In genomic region chr3:81760924-81761903, GRCh38 we compare ENCODE assay signal across 1 cellular context.
TF ChIP-seq lines count a peak whose summit lies in the region.

Gene GBE1, minus strand, starts transcription at chr3:81761645. Its CDS starts 128 bp downstream, at chr3:81761517.

TF ChIP-seq in GM12878, 131 proteins besides CTCF, POLR2A, EP300 and RAD21 (continued from another document and continues in another):
- TF ChIP-seq CUX1 (IDR thresholded peaks at IDR 0.05; ENCODE audit: insufficient replicate concordance, low read depth, low read length), result peak; percentile 48
- TF ChIP-seq MXI1 (IDR thresholded peaks at IDR 0.05; ENCODE audit: low read depth, low read length), result peak; percentile 89
- TF ChIP-seq JUND (IDR thresholded peaks at IDR 0.05; ENCODE audit: low read depth, low read length), result 0 out of 2 replicates have a peak, but pooled peaks have one; percentile 39
- TF ChIP-seq BMI1 (IDR thresholded peaks at IDR 0.05; ENCODE audit: borderline replicate concordance), result no peak
- TF ChIP-seq CBX3 (IDR thresholded peaks at IDR 0.05; ENCODE audit: borderline replicate concordance, low read depth), result no peak
- TF ChIP-seq NR2C1 (IDR thresholded peaks at IDR 0.05), result no peak; the same call in none of the 2 replicates
- peak; percentile 16; the same call in 1 of the 2 replicates for TF ChIP-seq SMC3 (IDR thresholded peaks at IDR 0.05; ENCODE audit: borderline replicate concordance, low read length)
- peak; percentile 95 for TF ChIP-seq ZNF687 (IDR thresholded peaks at IDR 0.05)
- TF ChIP-seq SREBF2 (IDR thresholded peaks at IDR 0.05; ENCODE audit: low read length), result no peak
- TF ChIP-seq DPF2 (IDR thresholded peaks at IDR 0.05), result peak; percentile 86; the same call in 1 of the 2 replicates
- TF ChIP-seq STAT1 (conservative IDR thresholded peaks at IDR 0.05), result 0 out of 2 replicates have a peak, but pooled peaks have one; percentile 71
- peak; percentile 88 for TF ChIP-seq CHD1 (IDR thresholded peaks at IDR 0.05; ENCODE audit: low read depth, low read length)
- TF ChIP-seq KDM1A (IDR thresholded peaks at IDR 0.05; ENCODE audit: borderline replicate concordance), result no peak
- peak; percentile 34 for TF ChIP-seq MAX (IDR thresholded peaks at IDR 0.05; ENCODE audit: low read depth, low read length)
- peak; percentile 67 for TF ChIP-seq RUNX3 (IDR thresholded peaks at IDR 0.05; ENCODE audit: low read length)
- peak in 1 of 2 experiments; percentile 39; a peak in 1 of 4 replicates for TF ChIP-seq CEBPB (IDR thresholded peaks at IDR 0.05; ENCODE audit: borderline replicate concordance in 1 of 2, low read depth in 2 of 2, low read length in 2 of 2)
- TF ChIP-seq TARDBP (IDR thresholded peaks at IDR 0.05; ENCODE audit: borderline replicate concordance), result peak; percentile 64
- TF ChIP-seq RELA (IDR thresholded peaks at IDR 0.05; ENCODE audit: borderline replicate concordance, partially characterized antibody), result peak; percentile 49
- peak; percentile 12; the same call in 1 of the 2 replicates for TF ChIP-seq ELK1 (IDR thresholded peaks at IDR 0.05; ENCODE audit: low read depth, low read length)
- TF ChIP-seq CHD4 (IDR thresholded peaks at IDR 0.05), result no peak
- TF ChIP-seq ZNF274 (IDR thresholded peaks at IDR 0.05; ENCODE audit: insufficient read depth, insufficient read length), result no peak
- peak; percentile 61; the same call in 1 of the 2 replicates for TF ChIP-seq SIN3A (IDR thresholded peaks at IDR 0.05; ENCODE audit: low read depth, low read length)
- no peak for TF ChIP-seq ATF3 (IDR thresholded peaks at IDR 0.05; ENCODE audit: borderline replicate concordance, extremely low read depth, low read depth, low read length)
- peak; percentile 86 for TF ChIP-seq TCF12 (IDR thresholded peaks at IDR 0.05; ENCODE audit: low read depth, low read length)
- TF ChIP-seq SUZ12 (IDR thresholded peaks at IDR 0.05; ENCODE audit: unreplicated experiment), result no peak
- no peak for TF ChIP-seq PRDM15 (CRISPR knock-in tag; IDR thresholded peaks at IDR 0.05)
- peak; percentile 82 for TF ChIP-seq RELB (IDR thresholded peaks at IDR 0.05; ENCODE audit: low read depth)
- TF ChIP-seq BCLAF1 (IDR thresholded peaks at IDR 0.05), result no peak
- TF ChIP-seq TCF3 (IDR thresholded peaks at IDR 0.05; ENCODE audit: borderline replicate concordance, insufficient read depth, low read depth, low read length), result peak; percentile 90
- peak; percentile 75 for TF ChIP-seq MTA2 (IDR thresholded peaks at IDR 0.05; ENCODE audit: low read depth)
- TF ChIP-seq EZH2 (IDR thresholded peaks at IDR 0.05; ENCODE audit: borderline replicate concordance, control insufficient read depth, low read depth, low read length), result no peak
- peak; percentile 28 for TF ChIP-seq NKRF (conservative IDR thresholded peaks at IDR 0.05)
- TF ChIP-seq LARP7 (IDR thresholded peaks at IDR 0.05), result peak; percentile 90
- no peak for TF ChIP-seq RAD51 (IDR thresholded peaks at IDR 0.05)
- TF ChIP-seq ETV6 (conservative IDR thresholded peaks at IDR 0.05 in 1 of 2, IDR thresholded peaks at IDR 0.05 in 1 of 2; ENCODE audit: borderline replicate concordance in 1 of 2, low read depth in 1 of 2), result 0 out of 4 replicates have a peak, but pooled peaks of 1 of the 2 experiments have one; percentile 6
- peak; percentile 54; the same call in 1 of the 2 replicates for TF ChIP-seq ZNF24 (IDR thresholded peaks at IDR 0.05)
- TF ChIP-seq HCFC1 (IDR thresholded peaks at IDR 0.05; ENCODE audit: low read length), result peak; percentile 60; the same call in 1 of the 2 replicates
